Comparison of ENCODE assay signal across 24 cellular contexts in genomic region chr18:54859667-54860421, GRCh38. TPM values are rescaled to one million over a fixed set of nuclear protein-coding genes. Genes with fewer than 3 reads are reported as not detected.
"Had no signal": no experiment of that assay in that cellular context is flagged by ENCODE, and none has a peak within 500 bp of the region (broad histone marks: within the 10 kb centered on the region; RNA-seq: fewer than 3 reads in every experiment).

No MANE protein-coding gene starts in this region.

- H3K4me3 ChIP-seq: heart right ventricle, mucosa of descending colon, neural progenitor cell, sigmoid colon, spleen, upper lobe of right lung had no signal

- H3K27ac ChIP-seq: heart right ventricle, neural progenitor cell, sigmoid colon, spleen, upper lobe of right lung had no signal

- H3K36me3 ChIP-seq: heart right ventricle, neural progenitor cell, sigmoid colon, spleen, upper lobe of right lung had no signal

- H3K4me1 Mint-ChIP-seq: activated CD4-positive, alpha-beta T cell treated with anti-CD3 and anti-CD28 coated beads, Interleukin-2, amount 10 ng/mL, durations not matched to agents 7 days and 5 days; activated CD8-positive, alpha-beta memory T cell treated with anti-CD3 and anti-CD28 coated beads, Interleukin-2, amount 10 ng/mL, durations not matched to agents 7 days and 5 days; activated naive CD8-positive, alpha-beta T cell treated with anti-CD3 and anti-CD28 coated beads, Interleukin-2, amount 50 U/mL, for 24 hours; memory B cell; neural progenitor cell had no signal

- H3K27me3 Mint-ChIP-seq: activated CD8-positive, alpha-beta memory T cell treated with anti-CD3 and anti-CD28 coated beads, Interleukin-2, amount 10 ng/mL, durations not matched to agents 7 days and 5 days; activated CD8-positive, alpha-beta T cell treated with anti-CD3 and anti-CD28 coated beads for 36 hours; activated naive CD8-positive, alpha-beta T cell treated with anti-CD3 and anti-CD28 coated beads, Interleukin-2, amount 50 U/mL, for 24 hours had no signal

- H3K9me3 Mint-ChIP-seq: activated CD4-positive, alpha-beta T cell treated with anti-CD3 and anti-CD28 coated beads, Interleukin-2, amount 10 ng/mL, durations not matched to agents 7 days and 5 days; activated CD8-positive, alpha-beta T cell treated with anti-CD3 and anti-CD28 coated beads for 36 hours; activated naive CD8-positive, alpha-beta T cell treated with anti-CD3 and anti-CD28 coated beads, Interleukin-2, amount 50 U/mL, for 24 hours; activated T-helper 1 cell treated with anti-CD3 and anti-CD28 coated beads, Interleukin-12 subunit alpha, Interleukin-12 subunit beta, Interleukin-2, Interleukin-4 antibody, amounts not matched to agents 30 ng/mL and 10 ng/mL and 1 ng/mL, durations not matched to agents 14 hours and 24 hours and 36 hours; dendritic cell treated with granulocyte-macrophage colony-stimulating factor and Interleukin-4, amounts not matched to agents 40 ng/mL and 50 ng/mL, for 4 days; memory B cell; neural progenitor cell had no signal

- DNase-seq: activated CD4-positive, alpha-beta T cell treated with anti-CD3 and anti-CD28 coated beads, Interleukin-2, amount 10 ng/mL, durations not matched to agents 7 days and 5 days; activated CD4-positive, CD25-positive, alpha-beta regulatory T cell treated with anti-CD3 and anti-CD28 coated beads, Interleukin-2, amount 50 U/mL, for 72 hours; activated CD8-positive, alpha-beta memory T cell treated with anti-CD3 and anti-CD28 coated beads, Interleukin-2, amount 10 ng/mL, durations not matched to agents 7 days and 5 days; activated CD8-positive, alpha-beta T cell treated with anti-CD3 and anti-CD28 coated beads for 36 hours; activated gamma-delta T cell; activated naive CD4-positive, alpha-beta T cell treated with anti-CD3 and anti-CD28 coated beads, Interleukin-2, amount 50 U/mL, for 16 hours; activated naive CD8-positive, alpha-beta T cell treated with anti-CD3 and anti-CD28 coated beads, Interleukin-2, amount 50 U/mL, for 24 hours; effector CD4-positive, alpha-beta T cell; erythroblast; foreskin fibroblast; heart right ventricle; islet precursor cell; left cardiac atrium; mucosa of descending colon; posterior cingulate gyrus; sigmoid colon; spleen; stimulated activated CD4-positive, alpha-beta T cell treated with anti-CD3 and anti-CD28 coated beads, Interleukin-4, amount 100 ng/mL, for 1 hour; stimulated activated naive CD4-positive, alpha-beta T cell; upper lobe of right lung had no signal

- ATAC-seq: activated CD8-positive, alpha-beta memory T cell treated with anti-CD3 and anti-CD28 coated beads, Interleukin-2, amount 10 ng/mL, durations not matched to agents 7 days and 5 days; activated CD8-positive, alpha-beta T cell treated with anti-CD3 and anti-CD28 coated beads for 36 hours; activated naive CD8-positive, alpha-beta T cell treated with anti-CD3 and anti-CD28 coated beads, Interleukin-2, amount 50 U/mL, for 24 hours; heart right ventricle; left cardiac atrium; mucosa of descending colon; upper lobe of right lung had no signal

- H3K4me3 Mint-ChIP-seq: activated CD4-positive, alpha-beta T cell treated with anti-CD3 and anti-CD28 coated beads, Interleukin-2, amount 10 ng/mL, durations not matched to agents 7 days and 5 days; activated CD8-positive, alpha-beta memory T cell treated with anti-CD3 and anti-CD28 coated beads, Interleukin-2, amount 10 ng/mL, durations not matched to agents 7 days and 5 days; activated CD8-positive, alpha-beta T cell treated with anti-CD3 and anti-CD28 coated beads for 36 hours; activated naive CD8-positive, alpha-beta T cell treated with anti-CD3 and anti-CD28 coated beads, Interleukin-2, amount 50 U/mL, for 24 hours; activated T-helper 1 cell treated with anti-CD3 and anti-CD28 coated beads, Interleukin-12 subunit alpha, Interleukin-12 subunit beta, Interleukin-2, Interleukin-4 antibody, amounts not matched to agents 30 ng/mL and 10 ng/mL and 1 ng/mL, durations not matched to agents 14 hours and 24 hours and 36 hours; dendritic cell treated with granulocyte-macrophage colony-stimulating factor and Interleukin-4, amounts not matched to agents 40 ng/mL and 50 ng/mL, for 4 days; memory B cell; neural progenitor cell had no signal

- H3K27me3 ChIP-seq: heart right ventricle, neural progenitor cell, sigmoid colon, spleen, upper lobe of right lung had no signal

- H3K9me3 ChIP-seq: heart right ventricle, mucosa of descending colon, sigmoid colon, spleen, upper lobe of right lung had no signal

- H3K36me3 Mint-ChIP-seq: activated CD8-positive, alpha-beta memory T cell treated with anti-CD3 and anti-CD28 coated beads, Interleukin-2, amount 10 ng/mL, durations not matched to agents 7 days and 5 days; memory B cell; neural progenitor cell had no signal

- H3K27ac Mint-ChIP-seq: activated CD4-positive, alpha-beta T cell treated with anti-CD3 and anti-CD28 coated beads, Interleukin-2, amount 10 ng/mL, durations not matched to agents 7 days and 5 days; activated CD8-positive, alpha-beta memory T cell treated with anti-CD3 and anti-CD28 coated beads, Interleukin-2, amount 10 ng/mL, durations not matched to agents 7 days and 5 days; activated CD8-positive, alpha-beta T cell treated with anti-CD3 and anti-CD28 coated beads for 36 hours; activated naive CD8-positive, alpha-beta T cell treated with anti-CD3 and anti-CD28 coated beads, Interleukin-2, amount 50 U/mL, for 24 hours; activated T-helper 1 cell treated with anti-CD3 and anti-CD28 coated beads, Interleukin-12 subunit alpha, Interleukin-12 subunit beta, Interleukin-2, Interleukin-4 antibody, amounts not matched to agents 30 ng/mL and 10 ng/mL and 1 ng/mL, durations not matched to agents 14 hours and 24 hours and 36 hours; dendritic cell treated with granulocyte-macrophage colony-stimulating factor and Interleukin-4, amounts not matched to agents 40 ng/mL and 50 ng/mL, for 4 days; memory B cell; neural progenitor cell had no signal

- H3K4me1 ChIP-seq: heart right ventricle, sigmoid colon, spleen, upper lobe of right lung had no signal

RNA-seq across cellular contexts. Expression of gene RAB27B, which starts 31.6 kb away (rescaled TPM):
- total RNA-seq: activated CD8-positive, alpha-beta T cell treated with anti-CD3 and anti-CD28 coated beads for 36 hours had no signal
